ENCODE assay signal across 15 cellular contexts in the genomic region with DNA sequence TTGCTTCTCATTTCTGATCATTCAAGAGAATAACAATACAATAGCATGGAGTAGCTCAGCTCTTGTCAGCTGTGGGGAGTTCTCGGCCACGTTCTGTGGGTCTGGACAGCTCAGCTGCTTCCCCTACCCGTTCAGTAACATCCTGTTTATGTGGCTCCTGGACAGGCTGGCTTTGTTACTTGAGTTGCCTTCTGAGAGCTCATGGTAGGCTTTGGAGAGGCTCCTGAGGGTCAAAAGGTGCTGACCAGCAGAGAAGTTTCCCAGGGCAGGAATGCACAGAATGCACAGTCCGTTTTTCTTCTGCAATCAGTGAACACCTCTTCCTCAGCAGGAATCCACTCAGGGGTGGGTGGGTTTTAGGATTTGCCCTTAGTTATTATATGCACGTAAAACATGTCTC. TPM values are rescaled to one million over a fixed set of nuclear protein-coding genes. Genes with fewer than 3 reads are reported as not detected.
DNase-seq lines count a peak whose midpoint lies in the region; ATAC-seq, FAIRE-seq and TF ChIP-seq lines count a peak whose summit lies in the region.
"Had no signal": no experiment of that assay in that cellular context is flagged by ENCODE, and none has a peak within 500 bp of the region (broad histone marks: within the 10 kb centered on the region; RNA-seq: fewer than 3 reads in every experiment).

No MANE protein-coding gene starts in this region.

- H3K4me2 ChIP-seq in astrocyte (ENCODE audit: low read length) (no peak overlapping the region), mesenchymal stem cell (ENCODE audit: low read length, poor library complexity, severe bottlenecking) (no peak overlapping the region)

- TF ChIP-seq CTCF in cardiac muscle cell (IDR thresholded peaks at IDR 0.05; ENCODE audit: low read depth, low read length) (no peak), heart left ventricle (IDR thresholded peaks at IDR 0.05) (no peak), astrocyte (IDR thresholded peaks at IDR 0.05; ENCODE audit: insufficient read depth, low read depth, low read length) (no peak)

- H4K8ac ChIP-seq in mesenchymal stem cell (ENCODE audit: low read length): no peak overlapping the region

- intact Hi-C loops in heart left ventricle (cut with DNase I): loop anchor here in 1 of 10 donors (10.0 kb wide), 1 partner anchor 60 kb away; no protein-coding TSS in a partner anchor
- intact Hi-C loops in sciatic nerve (cut with DNase I): no loop called here

- H3K4me1 ChIP-seq in cardiac muscle cell (ENCODE audit: low read depth) (peaks cover 7% of the 10 kb centered on the region), heart left ventricle (no peaks in the 10 kb centered on the region), astrocyte (ENCODE audit: insufficient read depth, low read length) (no peaks in the 10 kb centered on the region), mesenchymal stem cell (ENCODE audit: control insufficient read depth, insufficient read depth, low read depth, low read length) (no peaks in the 10 kb centered on the region)

- H3K4me3 ChIP-seq in cardiac muscle cell: no peak overlapping the region
- no peak overlapping the region for H3K4me3 ChIP-seq in heart left ventricle
- no peak overlapping the region for H3K4me3 ChIP-seq in astrocyte (ENCODE audit: insufficient read depth, low read depth, low read length)
- H3K4me3 ChIP-seq in mesenchymal stem cell (ENCODE audit: insufficient read depth in 1 of 2, low read depth in 1 of 2, low read length in 2 of 2): no peak overlapping the region
- H3K4me3 ChIP-seq: GM12878 had no signal

- H2AFZ ChIP-seq in astrocyte (ENCODE audit: low read depth, low read length): no peak overlapping the region
- no peak overlapping the region for H2AFZ ChIP-seq in mesenchymal stem cell (ENCODE audit: low read depth, low read length)

- no peak overlapping the region for H3K18ac ChIP-seq in mesenchymal stem cell (ENCODE audit: low read depth in 1 of 2, low read length in 2 of 2)

- H3K9me3 ChIP-seq in cardiac muscle cell (ENCODE audit: low read depth) (no peaks in the 10 kb centered on the region), heart left ventricle (no peaks in the 10 kb centered on the region), astrocyte (ENCODE audit: insufficient read depth, low read depth, low read length) (no peaks in the 10 kb centered on the region), mesenchymal stem cell (ENCODE audit: control insufficient read depth, low read length) (no peaks in the 10 kb centered on the region)

- no peak overlapping the region for H2AK5ac ChIP-seq in mesenchymal stem cell (ENCODE audit: low read length, severe bottlenecking)

- no peak overlapping the region for H3K14ac ChIP-seq in mesenchymal stem cell (ENCODE audit: low read length in 2 of 2)

- H3K79me1 ChIP-seq in mesenchymal stem cell (replicated peaks; ENCODE audit: low read length, poor library complexity, severe bottlenecking): no peaks in the 10 kb centered on the region

- no peak overlapping the region for H4K91ac ChIP-seq in mesenchymal stem cell (ENCODE audit: low read length)

- ATAC-seq in heart left ventricle (no peak), sciatic nerve (peak; percentile 59), GM21423 (IDR thresholded peaks at IDR 0.05; ENCODE audit: unreplicated experiment) (no peak)
- ATAC-seq: GM12878, Right ventricle myocardium inferior had no signal

- H3K36me3 ChIP-seq in cardiac muscle cell (no peaks in the 10 kb centered on the region), heart left ventricle (no peaks in the 10 kb centered on the region), astrocyte (ENCODE audit: insufficient read depth, low read length) (no peaks in the 10 kb centered on the region), mesenchymal stem cell (ENCODE audit: control insufficient read depth in 1 of 2, insufficient read depth in 2 of 2, low read depth in 1 of 2, low read length in 2 of 2) (no peaks in the 10 kb centered on the region)

- H3K27me3 Mint-ChIP-seq in astrocyte (ENCODE audit: low read depth, unreplicated experiment): no peaks in the 10 kb centered on the region

- no peak overlapping the region for H3K23ac ChIP-seq in mesenchymal stem cell (ENCODE audit: low read length in 2 of 2)

- H2BK12ac ChIP-seq in mesenchymal stem cell (ENCODE audit: low read length in 2 of 2): no peak overlapping the region

- no peaks in the 10 kb centered on the region for H3K27me3 ChIP-seq in cardiac muscle cell
- peaks cover 0 to 10% (median 0%) of the 10 kb centered on the region in 9 donors for H3K27me3 ChIP-seq in heart left ventricle
- H3K27me3 ChIP-seq in astrocyte (ENCODE audit: insufficient read depth, low read length): no peaks in the 10 kb centered on the region
- H3K27me3 ChIP-seq in mesenchymal stem cell (ENCODE audit: control insufficient read depth in 1 of 2, insufficient read depth in 1 of 2, low read length in 2 of 2): no peaks in the 10 kb centered on the region

- no peaks in the 10 kb centered on the region for H3K79me2 ChIP-seq in astrocyte (ENCODE audit: insufficient read depth, low read length)

- no peaks in the 10 kb centered on the region for H4K20me1 ChIP-seq in astrocyte (ENCODE audit: insufficient read depth, low read length)

- H3K9ac ChIP-seq in astrocyte (ENCODE audit: low read length) (no peak overlapping the region), mesenchymal stem cell (ENCODE audit: low read length) (no peak overlapping the region)

- H2BK5ac ChIP-seq in mesenchymal stem cell (ENCODE audit: low read depth, low read length, poor library complexity, severe bottlenecking): no peak overlapping the region

- DNase-seq in cardiac muscle cell (ENCODE audit: low read depth in 1 of 2, low spot score in 1 of 2): peak in 1 of 2 donors; percentile 60
- no peak for DNase-seq in heart left ventricle
- no peak for DNase-seq in astrocyte (ENCODE audit: low read depth)
- DNase-seq in left kidney (ENCODE audit: low read depth, low spot score): peak; percentile 40
- no peak for DNase-seq in sciatic nerve (ENCODE audit: low spot score)
- no peak for DNase-seq in mesenchymal stem cell
- no peak for DNase-seq in cerebellar nuclear complex (lab: John Stamatoyannopoulos, UW)
- DNase-seq: H7, Karpas-422, NCI-H1694 treated with DMSO at 0.1 percent for 48 hours, NCI-H2107 had no signal

- no peak overlapping the region for H2BK120ac ChIP-seq in mesenchymal stem cell (ENCODE audit: low read depth, low read length)

- no peak for TF ChIP-seq POLR2A in heart left ventricle (IDR thresholded peaks at IDR 0.05)

- H3K9me3 Mint-ChIP-seq in astrocyte (ENCODE audit: unreplicated experiment): no peaks in the 10 kb centered on the region

- H3K27ac Mint-ChIP-seq in astrocyte (ENCODE audit: unreplicated experiment): peak overlapping the region; percentile 26

- H3K4ac ChIP-seq in mesenchymal stem cell (ENCODE audit: low read depth in 1 of 2, low read length in 2 of 2): no peak overlapping the region

- H3K4me3 Mint-ChIP-seq in astrocyte (ENCODE audit: unreplicated experiment): no peak overlapping the region

- H3K4me1 Mint-ChIP-seq in astrocyte (ENCODE audit: low read depth, unreplicated experiment): peaks cover 18% of the 10 kb centered on the region

- H3K36me3 Mint-ChIP-seq in astrocyte (ENCODE audit: low read depth, unreplicated experiment): peaks cover 2% of the 10 kb centered on the region

- WGBS in heart left ventricle, 4 donors: 34 to 41% (median 36%) methylated on average over 5 of the region's 5 CpGs
- 10% methylated on average over 4 of the region's 5 CpGs for WGBS in mesenchymal stem cell

- H3K27ac ChIP-seq in cardiac muscle cell (peak overlapping the region; percentile 70), heart left ventricle (no peak overlapping the region), astrocyte (ENCODE audit: low read depth, low read length) (no peak overlapping the region), mesenchymal stem cell (ENCODE audit: low read length, poor library complexity, severe bottlenecking) (no peak overlapping the region)

- H2BK15ac ChIP-seq in mesenchymal stem cell (ENCODE audit: low read depth, poor library complexity, severe bottlenecking): no peak overlapping the region

- FAIRE-seq in astrocyte (lab: Jason Lieb, UNC): no peak
- FAIRE-seq: A204.1, GM12878 had no signal

RNA-seq across cellular contexts. Expression of gene KAZN, which starts 36.0 kb away (rescaled TPM):
- 12.5 and 26.9 TPM in 2 replicates for total RNA-seq in cardiac muscle cell
- 17.5 and 21.5 TPM in 2 replicates for polyA plus RNA-seq in cardiac muscle cell
- 1 to 10 TPM; 1.2 to 6.5 (median 2.7) TPM for total RNA-seq in heart left ventricle
- 1 to 10 TPM in 1 of 2 donors, under 1 TPM in 1; 0.65 to 1.2 TPM for polyA plus RNA-seq in heart left ventricle
- 7.8 and 9.4 TPM in 2 replicates for total RNA-seq in astrocyte
- total RNA-seq in sciatic nerve: 37.2 TPM
- polyA plus RNA-seq in mesenchymal stem cell (2013, experiment 1 of 2): 31.1 TPM
- 31.1 TPM for polyA plus RNA-seq in mesenchymal stem cell (2013, experiment 2 of 2)
